31 cellular contexts compared by ENCODE assay signal in the genomic region with DNA sequence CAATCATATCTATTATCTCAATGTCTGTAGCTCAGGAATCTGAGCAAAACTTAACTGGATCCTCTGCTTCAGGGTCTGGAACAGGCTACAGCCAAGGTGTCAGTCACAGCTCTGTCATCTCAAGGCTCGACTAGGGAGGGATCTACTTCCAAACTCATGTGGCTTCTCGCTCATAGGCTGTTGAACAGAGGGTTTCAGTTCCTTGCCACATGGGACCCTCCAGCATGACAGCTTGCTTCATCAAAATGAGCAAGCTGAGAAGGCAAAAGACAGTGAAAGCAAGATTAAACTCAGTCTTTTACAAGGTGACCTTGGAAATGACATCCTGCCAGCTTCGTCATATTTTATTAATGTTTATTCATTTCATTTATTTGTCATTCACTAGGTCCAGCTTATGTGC.
DNase-seq lines count a peak whose midpoint lies in the region; ATAC-seq and TF ChIP-seq lines count a peak whose summit lies in the region.
"Had no signal": no experiment of that assay in that cellular context is flagged by ENCODE, and none has a peak within 500 bp of the region (broad histone marks: within the 10 kb centered on the region; RNA-seq: fewer than 3 reads in every experiment).

No MANE protein-coding gene starts in this region.

- CTCF ChIA-PET in activated CD4-positive, alpha-beta memory T cell treated with anti-CD3 and anti-CD28 coated beads, Interleukin-2, amount 10 ng/mL, durations not matched to agents 7 days and 5 days (lab: Charles Lee): interaction anchor here (0.6 to 3.8 kb wide), 6 partner anchors 13 to 1639 kb away, joined by 3 to 16 read pairs (median 3); no protein-coding TSS in a partner anchor
- CTCF ChIA-PET in activated CD4-positive, alpha-beta memory T cell treated with anti-CD3 and anti-CD28 coated beads for 36 hours (lab: Charles Lee): no interaction called here

- no peak overlapping the region for H2AFZ ChIP-seq in KMS-11 (ENCODE audit: low read depth)
- H2AFZ ChIP-seq: GM23338 had no signal

- DNase-seq in activated CD4-positive, alpha-beta memory T cell treated with anti-CD3 and anti-CD28 coated beads, Interleukin-2, amount 10 ng/mL, durations not matched to agents 7 days and 5 days: no peak
- DNase-seq in activated CD4-positive, alpha-beta memory T cell treated with anti-CD3 and anti-CD28 coated beads for 36 hours: no peak
- no peak for DNase-seq in NCI-H82 (lab: John Stamatoyannopoulos, UW)
- DNase-seq in stimulated activated CD4-positive, alpha-beta T cell treated with anti-CD3 and anti-CD28 coated beads, Interleukin-2, amount 100 ng/mL, for 24 hours: no peak
- DNase-seq: 8988T; activated CD4-positive, alpha-beta T cell treated with anti-CD3 and anti-CD28 coated beads for 36 hours; activated naive CD4-positive, alpha-beta T cell treated with anti-CD3 and anti-CD28 coated beads, Interleukin-2, amount 10 ng/mL, durations not matched to agents 7 days and 5 days; amygdala; CD8-positive, alpha-beta memory T cell; effector CD8-positive, alpha-beta T cell; KBM-7; left ventricle myocardium inferior; MG63; NCI-H1417; NCI-H2029 treated with DMSO at 0.1 percent for 48 hours; NCI-H226; NCI-H748 treated with DMSO at 0.1 percent for 48 hours; SK-N-SH; stimulated activated CD4-positive, alpha-beta T cell treated with anti-CD3 and anti-CD28 coated beads, Interleukin-15, amount 100 ng/mL, for 24 hours; uterus had no signal

- peak overlapping the region; percentile 89 for H3K27ac Mint-ChIP-seq in activated CD4-positive, alpha-beta memory T cell treated with anti-CD3 and anti-CD28 coated beads, Interleukin-2, amount 10 ng/mL, durations not matched to agents 7 days and 5 days
- no peak overlapping the region for H3K27ac Mint-ChIP-seq in activated CD4-positive, alpha-beta memory T cell treated with anti-CD3 and anti-CD28 coated beads for 36 hours
- H3K27ac Mint-ChIP-seq in stimulated activated memory B cell treated with anti-CD40 and anti-IgM and Interleukin-4, amounts not matched to agents 10 μg/mL and 1 μg/mL and 100 μg/mL, for 72 hours: no peak overlapping the region
- H3K27ac Mint-ChIP-seq: activated CD4-positive, alpha-beta T cell treated with anti-CD3 and anti-CD28 coated beads for 36 hours; GM23338 had no signal

- H3K4me1 Mint-ChIP-seq in activated CD4-positive, alpha-beta memory T cell treated with anti-CD3 and anti-CD28 coated beads, Interleukin-2, amount 10 ng/mL, durations not matched to agents 7 days and 5 days: peaks cover 80% of the 10 kb centered on the region
- H3K4me1 Mint-ChIP-seq in activated CD4-positive, alpha-beta memory T cell treated with anti-CD3 and anti-CD28 coated beads for 36 hours (ENCODE audit: low read depth): peaks cover 29% of the 10 kb centered on the region
- peaks cover 9% of the 10 kb centered on the region for H3K4me1 Mint-ChIP-seq in stimulated activated memory B cell treated with anti-CD40 and anti-IgM and Interleukin-4, amounts not matched to agents 10 μg/mL and 1 μg/mL and 100 μg/mL, for 72 hours
- H3K4me1 Mint-ChIP-seq: GM23338 had no signal

- ATAC-seq in HG02610 (IDR thresholded peaks at IDR 0.05; ENCODE audit: unreplicated experiment) (peak; percentile 62), GM19395 (IDR thresholded peaks at IDR 0.05; ENCODE audit: unreplicated experiment) (no peak)
- ATAC-seq in stimulated activated memory B cell treated with anti-CD40 and anti-IgM and Interleukin-4, amounts not matched to agents 10 μg/mL and 1 μg/mL and 100 μg/mL, for 72 hours: peak; percentile 71
- ATAC-seq: activated CD4-positive, alpha-beta T cell treated with anti-CD3 and anti-CD28 coated beads for 36 hours; GM23338 had no signal

- H3K4me3 ChIP-seq in KMS-11 (IDR thresholded peaks at IDR 0.05; ENCODE audit: insufficient read depth, low read depth, low read length): no peak overlapping the region
- H3K4me3 ChIP-seq: GM23338, left ventricle myocardium inferior, MG63, prostate gland, thoracic aorta, uterus had no signal

- H3K79me2 ChIP-seq in KMS-11 (ENCODE audit: insufficient read depth, low read depth): no peaks in the 10 kb centered on the region

- no peak overlapping the region for H3K27ac ChIP-seq in KMS-11
- H3K27ac ChIP-seq: epithelial cell of prostate, left ventricle myocardium inferior, prostate gland, thoracic aorta, uterus had no signal

- no peaks in the 10 kb centered on the region for H3K27me3 Mint-ChIP-seq in activated CD4-positive, alpha-beta memory T cell treated with anti-CD3 and anti-CD28 coated beads, Interleukin-2, amount 10 ng/mL, durations not matched to agents 7 days and 5 days
- no peaks in the 10 kb centered on the region for H3K27me3 Mint-ChIP-seq in activated CD4-positive, alpha-beta memory T cell treated with anti-CD3 and anti-CD28 coated beads for 36 hours
- no peaks in the 10 kb centered on the region for H3K27me3 Mint-ChIP-seq in stimulated activated memory B cell treated with anti-CD40 and anti-IgM and Interleukin-4, amounts not matched to agents 10 μg/mL and 1 μg/mL and 100 μg/mL, for 72 hours
- H3K27me3 Mint-ChIP-seq: activated CD4-positive, alpha-beta T cell treated with anti-CD3 and anti-CD28 coated beads for 36 hours; CD8-positive, alpha-beta memory T cell; stimulated activated naive CD8-positive, alpha-beta T cell treated with anti-CD3 and anti-CD28 coated beads, Interleukin-15, Interleukin-2, amounts not matched to agents 100 ng/mL and 50 ng/mL, for 24 hours had no signal

- no peaks in the 10 kb centered on the region for H3K27me3 ChIP-seq in KMS-11 (ENCODE audit: insufficient read depth, low read depth)
- H3K27me3 ChIP-seq: MG63, uterus had no signal

- H4K20me1 ChIP-seq in KMS-11 (ENCODE audit: insufficient read depth): no peaks in the 10 kb centered on the region

- intact Hi-C loops in activated CD4-positive, alpha-beta memory T cell treated with anti-CD3 and anti-CD28 coated beads for 36 hours (cut with micrococcal nuclease): loop anchor here (5.0 kb wide), 1 partner anchor 114 kb away; no protein-coding TSS in a partner anchor

- POLR2A ChIA-PET in activated CD4-positive, alpha-beta memory T cell treated with anti-CD3 and anti-CD28 coated beads, Interleukin-2, amount 10 ng/mL, durations not matched to agents 7 days and 5 days (lab: Charles Lee): interaction anchor here (2.8 to 9.5 kb wide), 5 partner anchors 15 to 33 kb away, joined by 11 to 114 read pairs (median 28); no protein-coding TSS in a partner anchor
- POLR2A ChIA-PET in activated CD4-positive, alpha-beta memory T cell treated with anti-CD3 and anti-CD28 coated beads for 36 hours (lab: Charles Lee): interaction anchor here (0.9 kb wide), 1 partner anchor 26 kb away, joined by 3 read pairs; no protein-coding TSS in a partner anchor

- H3K9me3 Mint-ChIP-seq in activated CD4-positive, alpha-beta memory T cell treated with anti-CD3 and anti-CD28 coated beads, Interleukin-2, amount 10 ng/mL, durations not matched to agents 7 days and 5 days: peaks cover 4% of the 10 kb centered on the region
- peaks cover 9% of the 10 kb centered on the region for H3K9me3 Mint-ChIP-seq in activated CD4-positive, alpha-beta memory T cell treated with anti-CD3 and anti-CD28 coated beads for 36 hours
- H3K9me3 Mint-ChIP-seq in stimulated activated memory B cell treated with anti-CD40 and anti-IgM and Interleukin-4, amounts not matched to agents 10 μg/mL and 1 μg/mL and 100 μg/mL, for 72 hours: peaks cover 4% of the 10 kb centered on the region
- H3K9me3 Mint-ChIP-seq: activated T-helper 1 cell treated with anti-CD3 and anti-CD28 coated beads, Interleukin-12 subunit alpha, Interleukin-12 subunit beta, Interleukin-2, Interleukin-4 antibody, amounts not matched to agents 30 ng/mL and 10 ng/mL and 1 ng/mL, durations not matched to agents 14 hours and 24 hours and 36 hours; CD8-positive, alpha-beta memory T cell; GM23338; stimulated activated naive CD8-positive, alpha-beta T cell treated with anti-CD3 and anti-CD28 coated beads, Interleukin-15, Interleukin-2, amounts not matched to agents 100 ng/mL and 50 ng/mL, for 24 hours; T-helper 1 cell treated with Interleukin-12 subunit alpha and Interleukin-12 subunit beta and Interleukin-4 antibody, amounts not matched to agents 30 μg/mL and 1 μg/mL, for 36 hours had no signal

- H3K4me3 Mint-ChIP-seq in activated CD4-positive, alpha-beta memory T cell treated with anti-CD3 and anti-CD28 coated beads, Interleukin-2, amount 10 ng/mL, durations not matched to agents 7 days and 5 days: no peak overlapping the region
- no peak overlapping the region for H3K4me3 Mint-ChIP-seq in activated CD4-positive, alpha-beta memory T cell treated with anti-CD3 and anti-CD28 coated beads for 36 hours
- no peak overlapping the region for H3K4me3 Mint-ChIP-seq in stimulated activated memory B cell treated with anti-CD40 and anti-IgM and Interleukin-4, amounts not matched to agents 10 μg/mL and 1 μg/mL and 100 μg/mL, for 72 hours
- H3K4me3 Mint-ChIP-seq: activated CD4-positive, alpha-beta T cell treated with anti-CD3 and anti-CD28 coated beads for 36 hours; activated naive CD4-positive, alpha-beta T cell treated with anti-CD3 and anti-CD28 coated beads, Interleukin-2, amount 10 ng/mL, durations not matched to agents 7 days and 5 days; activated T-helper 1 cell treated with anti-CD3 and anti-CD28 coated beads, Interleukin-12 subunit alpha, Interleukin-12 subunit beta, Interleukin-2, Interleukin-4 antibody, amounts not matched to agents 30 ng/mL and 10 ng/mL and 1 ng/mL, durations not matched to agents 14 hours and 24 hours and 36 hours; GM23338; stimulated activated naive CD8-positive, alpha-beta T cell treated with anti-CD3 and anti-CD28 coated beads, Interleukin-15, Interleukin-2, amounts not matched to agents 100 ng/mL and 50 ng/mL, for 24 hours had no signal

- peaks cover 40% of the 10 kb centered on the region for H3K36me3 Mint-ChIP-seq in activated CD4-positive, alpha-beta memory T cell treated with anti-CD3 and anti-CD28 coated beads, Interleukin-2, amount 10 ng/mL, durations not matched to agents 7 days and 5 days (ENCODE audit: low read depth)
- H3K36me3 Mint-ChIP-seq in activated CD4-positive, alpha-beta memory T cell treated with anti-CD3 and anti-CD28 coated beads for 36 hours: no peaks in the 10 kb centered on the region
- no peaks in the 10 kb centered on the region for H3K36me3 Mint-ChIP-seq in stimulated activated memory B cell treated with anti-CD40 and anti-IgM and Interleukin-4, amounts not matched to agents 10 μg/mL and 1 μg/mL and 100 μg/mL, for 72 hours
- H3K36me3 Mint-ChIP-seq: activated naive CD4-positive, alpha-beta T cell treated with anti-CD3 and anti-CD28 coated beads, Interleukin-2, amount 10 ng/mL, durations not matched to agents 7 days and 5 days; CD8-positive, alpha-beta memory T cell had no signal

- TF ChIP-seq CTCF in KMS-11 (conservative IDR thresholded peaks at IDR 0.05; ENCODE audit: low read depth, low read length): no peak

- peaks cover 67% of the 10 kb centered on the region for H3K4me1 ChIP-seq in KMS-11 (ENCODE audit: low read depth, poor library complexity, severe bottlenecking)
- H3K4me1 ChIP-seq: uterus had no signal

- H3K9ac ChIP-seq in KMS-11: no peak overlapping the region
- H3K9ac ChIP-seq: SK-N-SH had no signal

- H3K36me3 ChIP-seq in KMS-11 (ENCODE audit: insufficient read depth): no peaks in the 10 kb centered on the region
- H3K36me3 ChIP-seq: left ventricle myocardium inferior, MG63, prostate gland, thoracic aorta, uterus had no signal

- peak overlapping the region; percentile 36; the same call in 1 of the 2 replicates for H3K4me2 ChIP-seq in KMS-11
- H3K4me2 ChIP-seq: GM23338, SK-N-SH had no signal
